In the genomic region with DNA sequence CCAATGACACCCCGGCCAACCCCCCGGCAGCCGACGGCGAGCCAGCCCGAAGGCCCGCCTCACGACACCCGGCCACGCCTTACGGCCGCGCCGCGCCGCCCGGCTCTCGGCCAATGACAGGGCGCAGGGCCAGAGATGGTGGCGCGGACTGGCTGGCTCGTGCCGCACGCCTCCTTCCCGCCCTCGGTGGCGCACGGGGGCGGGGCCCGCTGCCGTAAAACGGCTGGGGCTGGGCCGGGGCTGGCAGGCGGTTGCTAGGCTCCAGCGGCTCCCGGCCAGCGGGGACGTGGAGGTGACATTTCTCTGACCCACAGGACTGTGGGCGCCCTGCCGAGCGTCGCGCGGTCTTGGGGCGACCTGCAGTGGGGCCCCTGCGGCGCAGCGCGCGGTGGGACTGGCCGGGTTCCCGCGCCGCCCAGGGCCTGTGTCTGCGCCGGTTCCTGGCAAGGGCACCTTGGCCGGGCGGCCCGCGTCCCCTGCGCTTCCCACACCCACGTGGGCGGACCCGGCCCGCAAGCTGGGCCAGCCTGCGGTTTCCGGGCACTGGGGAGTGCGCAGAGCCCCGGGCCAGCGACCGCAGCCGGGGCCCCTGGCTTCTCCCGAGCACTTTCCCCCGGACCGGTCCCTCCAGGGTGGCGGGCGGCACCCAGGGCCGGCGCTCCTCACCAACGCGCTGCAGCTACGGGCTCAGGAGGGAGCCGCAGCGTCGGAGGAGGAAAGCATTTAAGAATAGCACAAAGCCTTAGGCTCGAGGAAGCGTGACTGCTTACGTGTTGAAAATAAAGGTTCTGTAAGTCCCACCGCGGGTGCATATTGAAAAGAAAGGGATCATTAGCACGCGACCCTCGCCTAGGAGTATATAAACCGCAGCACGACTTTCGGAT, we compare ENCODE assay signal across 8 cellular contexts. TPM values are rescaled to one million over a fixed set of nuclear protein-coding genes. Genes with fewer than 3 reads are reported as not detected.
A peak's percentile ranks its signal among the peaks of the same experiment; 100 is the strongest.
DNase-seq lines count a peak whose midpoint lies in the region; ATAC-seq, FAIRE-seq and TF ChIP-seq lines count a peak whose summit lies in the region.

A gene (minus strand): TSS at position 8 of the 884 bp plus-strand sequence. CDS start 64 bp downstream, outside the sequence.

- WGBS in GM23248 (ENCODE audit: low coverage in 1 of 2, low lambda C conversion rate in 2 of 2, missing lambda C conversion rate in 2 of 2), 2 experiments, result 0 to 1% methylated on average over 65 to 75 of the region's 96 CpGs
- WGBS in esophagus muscularis mucosa, result 0% methylated on average over 13 of the region's 96 CpGs

- peak; percentile 43 for TF ChIP-seq POLR2A in esophagus muscularis mucosa (IDR thresholded peaks at IDR 0.05; ENCODE audit: low read depth)

- H3K9me3 Mint-ChIP-seq in activated T-cell treated with anti-CD3 and anti-CD28 coated beads, Interleukin-2, amount 50 U/mL, for 72 hours, result no peaks in the 10 kb centered on the region

- peak; percentile 89 for ATAC-seq in DND-41 (ENCODE audit: insufficient read depth, low read depth)
- peak; percentile 93 for ATAC-seq in activated T-cell treated with anti-CD3 and anti-CD28 coated beads, Interleukin-2, amount 50 U/mL, for 72 hours (replicated peaks in 1 of 2)

- H3K27me3 Mint-ChIP-seq in activated T-cell treated with anti-CD3 and anti-CD28 coated beads, Interleukin-2, amount 50 U/mL, for 72 hours (ENCODE audit: low read depth), result no peaks in the 10 kb centered on the region

- no peak for TF ChIP-seq EP300 in esophagus muscularis mucosa (IDR thresholded peaks at IDR 0.05)

- H3K9ac ChIP-seq in DND-41 (ENCODE audit: low read depth, low read length) (peak within 1 kb of the TSS; percentile 74), GM23248 (peak within 1 kb of the TSS; percentile 82), Karpas-422 (ENCODE audit: low read length) (peak within 1 kb of the TSS; percentile 84)

- H3K4me1 ChIP-seq in DND-41 (ENCODE audit: insufficient read depth, low read length), result peaks cover 26% of the 10 kb centered on the region; the same call in 1 of the 2 replicates
- H3K4me1 ChIP-seq in GM23248 (ENCODE audit: insufficient read depth), result 0 out of 2 replicates have a peak, but pooled peaks cover 4% of the 10 kb centered on the region
- peaks cover 20% of the 10 kb centered on the region for H3K4me1 ChIP-seq in Karpas-422 (ENCODE audit: low read length)
- H3K4me1 ChIP-seq in esophagus muscularis mucosa, result peaks cover 14 to 36% (median 24%) of the 10 kb centered on the region in 4 donors
- peaks cover 0 to 6% of the 10 kb centered on the region in 2 donors for H3K4me1 ChIP-seq in muscle layer of duodenum (ENCODE audit: control insufficient read depth in 1 of 2, insufficient read depth in 2 of 2, low read length in 2 of 2)

- H3K4me2 ChIP-seq in DND-41 (ENCODE audit: insufficient read depth, low read length) (peak within 1 kb of the TSS; percentile 99), GM23248 (ENCODE audit: unreplicated experiment) (peak within 1 kb of the TSS; percentile 83), Karpas-422 (ENCODE audit: low read depth, low read length, poor library complexity, severe bottlenecking) (peak within 1 kb of the TSS; percentile 85)

- peak within 1 kb of the TSS; percentile 62 to 100 for H3K4me3 ChIP-seq in DND-41 (ENCODE audit: low read depth in 1 of 2, low read length in 2 of 2)
- H3K4me3 ChIP-seq in GM23248, result peak within 1 kb of the TSS; percentile 79
- peak within 1 kb of the TSS; percentile 94 for H3K4me3 ChIP-seq in Karpas-422 (ENCODE audit: low read length)
- H3K4me3 ChIP-seq in esophagus muscularis mucosa, result peak within 1 kb of the TSS; percentile 81 to 96 (median 82)
- peak within 1 kb of the TSS; percentile 94 to 98 for H3K4me3 ChIP-seq in muscle layer of duodenum (ENCODE audit: low read depth in 1 of 2, low read length in 2 of 2)

- peaks cover 17% of the 10 kb centered on the region for H3K4me1 Mint-ChIP-seq in activated T-cell treated with anti-CD3 and anti-CD28 coated beads, Interleukin-2, amount 50 U/mL, for 72 hours (ENCODE audit: low read depth)

- H3K9me3 ChIP-seq in DND-41 (ENCODE audit: insufficient read depth, low read length, severe bottlenecking) (no peaks in the 10 kb centered on the region), GM23248 (ENCODE audit: low read depth) (no peaks in the 10 kb centered on the region), Karpas-422 (ENCODE audit: low read length) (no peaks in the 10 kb centered on the region), esophagus muscularis mucosa (no peaks in the 10 kb centered on the region), muscle layer of duodenum (ENCODE audit: control insufficient read depth in 1 of 2, low read length in 2 of 2) (no peaks in the 10 kb centered on the region)

- peak within 1 kb of the TSS; percentile 92 to 95 for H3K4me3 Mint-ChIP-seq in activated T-cell treated with anti-CD3 and anti-CD28 coated beads, Interleukin-2, amount 50 U/mL, for 72 hours

- H3K36me3 Mint-ChIP-seq in activated T-cell treated with anti-CD3 and anti-CD28 coated beads, Interleukin-2, amount 50 U/mL, for 72 hours (ENCODE audit: insufficient read depth in 2 of 2), result no peaks in the 10 kb centered on the region

- no peak for TF ChIP-seq CTCF in DND-41 (IDR thresholded peaks at IDR 0.05; ENCODE audit: borderline replicate concordance, extremely low read depth, low read length, poor library complexity, severe bottlenecking)
- no peak for TF ChIP-seq CTCF in esophagus muscularis mucosa (IDR thresholded peaks at IDR 0.05)

- peak within 1 kb of the TSS; percentile 75 for H3K27ac Mint-ChIP-seq in activated T-cell treated with anti-CD3 and anti-CD28 coated beads, Interleukin-2, amount 50 U/mL, for 72 hours

- peaks cover 13% of the 10 kb centered on the region for H3F3A ChIP-seq in GM23248 (ENCODE audit: insufficient read depth)

- no peak for FAIRE-seq in RCC 7860 (lab: Jason Lieb, UNC)

- intact Hi-C loops in esophagus muscularis mucosa (cut with DNase I), result no loop called here

- peaks cover 5% of the 10 kb centered on the region for H4K20me1 ChIP-seq in DND-41 (ENCODE audit: insufficient read depth, low read length)
- no peaks in the 10 kb centered on the region for H4K20me1 ChIP-seq in GM23248 (ENCODE audit: insufficient read depth)
- H4K20me1 ChIP-seq in Karpas-422 (ENCODE audit: insufficient read depth, low read depth, low read length), result no peaks in the 10 kb centered on the region

- H3K9me2 ChIP-seq in GM23248 (ENCODE audit: insufficient read depth) (no peaks in the 10 kb centered on the region), Karpas-422 (replicated peaks; ENCODE audit: insufficient read depth, low read length) (no peaks in the 10 kb centered on the region)

- no peaks in the 10 kb centered on the region for H3K27me3 ChIP-seq in DND-41 (ENCODE audit: insufficient read depth, low read length, poor library complexity)
- H3K27me3 ChIP-seq in GM23248 (replicated peaks; ENCODE audit: insufficient read depth), result no peaks in the 10 kb centered on the region
- no peaks in the 10 kb centered on the region for H3K27me3 ChIP-seq in Karpas-422 (ENCODE audit: low read length)
- H3K27me3 ChIP-seq in esophagus muscularis mucosa, result no peaks in the 10 kb centered on the region
- H3K27me3 ChIP-seq in muscle layer of duodenum (ENCODE audit: low read depth, low read length), result no peaks in the 10 kb centered on the region

- H3K79me2 ChIP-seq in DND-41 (ENCODE audit: insufficient read depth, low read length) (peaks cover 47% of the 10 kb centered on the region), GM23248 (ENCODE audit: insufficient read depth) (peaks cover 28% of the 10 kb centered on the region; the same call in 1 of the 2 replicates), Karpas-422 (ENCODE audit: low read length) (peaks cover 39% of the 10 kb centered on the region)

- H3K27ac ChIP-seq in DND-41 (ENCODE audit: low read length), result peak within 1 kb of the TSS; percentile 71
- peak within 1 kb of the TSS; percentile 84 for H3K27ac ChIP-seq in GM23248
- no peak within 1 kb of the TSS; the same call in 1 of the 2 replicates for H3K27ac ChIP-seq in Karpas-422 (ENCODE audit: low read length)
- peak within 1 kb of the TSS; percentile 91 to 94 (median 92) for H3K27ac ChIP-seq in esophagus muscularis mucosa (replicated peaks in 1 of 4)
- H3K27ac ChIP-seq in muscle layer of duodenum (ENCODE audit: low read length), result peak within 1 kb of the TSS; percentile 84

- in situ Hi-C loops in GM23248 (cut with MboI), result no loop called here

- no peaks in the 10 kb centered on the region for H3K36me3 ChIP-seq in DND-41 (ENCODE audit: insufficient read depth, low read length)
- H3K36me3 ChIP-seq in GM23248 (ENCODE audit: low read depth), result no peaks in the 10 kb centered on the region
- H3K36me3 ChIP-seq in Karpas-422 (ENCODE audit: insufficient read depth, low read length), result no peaks in the 10 kb centered on the region; the same call in 1 of the 2 replicates
- no peaks in the 10 kb centered on the region for H3K36me3 ChIP-seq in esophagus muscularis mucosa
- H3K36me3 ChIP-seq in muscle layer of duodenum (ENCODE audit: control insufficient read depth in 1 of 2, insufficient read depth in 2 of 2, low read length in 2 of 2), result no peaks in the 10 kb centered on the region

- peak within 1 kb of the TSS; percentile 72 for H2AFZ ChIP-seq in DND-41 (ENCODE audit: low read depth, low read length)
- H2AFZ ChIP-seq in GM23248, result peak within 1 kb of the TSS; percentile 86
- H2AFZ ChIP-seq in Karpas-422 (ENCODE audit: low read length), result peak within 1 kb of the TSS; percentile 52

- DNase-seq in DND-41 (peak; percentile 96), GM23248 (peak; percentile 98), Karpas-422 (peak; percentile 98), RCC 7860 (ENCODE audit: low spot score) (peak; percentile 82), esophagus muscularis mucosa (ENCODE audit: extremely low spot score) (peak; percentile 97)
- DNase-seq in activated T-cell treated with anti-CD3 and anti-CD28 coated beads, Interleukin-2, amount 50 U/mL, for 72 hours, result peak; percentile 96 to 98
- DNase-seq in stimulated activated CD8-positive, alpha-beta memory T cell treated with anti-CD3 and anti-CD28 coated beads, Interleukin-7, amount 100 ng/mL, for 24 hours (ENCODE audit: low read depth), result peak; percentile 86

RNA-seq across cellular contexts. Expression of the gene that starts here (rescaled TPM):
- 41.9 and 55.1 TPM in 2 replicates for total RNA-seq in GM23248 (2014; rRNA removed; shearing (Covaris generic))
- 76.1 and 76.2 TPM in 2 replicates for polyA plus RNA-seq in GM23248 (2016; fragmentation: Nextera tagmentation; extraction: Ambion mirVana)
- total RNA-seq in Karpas-422 (2014; rRNA removed; shearing (Covaris generic); ENCODE audit: low replicate concordance), result 62.7 and 109 TPM in 2 replicates
- 10 to 100 TPM; 23.6 to 26.8 TPM for total RNA-seq in activated T-cell treated with anti-CD3 and anti-CD28 coated beads, Interleukin-2, amount 50 U/mL, for 72 hours
- 10 to 100 TPM; 54.7 to 68.1 (median 63.1) TPM for total RNA-seq in esophagus muscularis mucosa
